Comparison of ENCODE assay signal across 9 cellular contexts in the genomic region with DNA sequence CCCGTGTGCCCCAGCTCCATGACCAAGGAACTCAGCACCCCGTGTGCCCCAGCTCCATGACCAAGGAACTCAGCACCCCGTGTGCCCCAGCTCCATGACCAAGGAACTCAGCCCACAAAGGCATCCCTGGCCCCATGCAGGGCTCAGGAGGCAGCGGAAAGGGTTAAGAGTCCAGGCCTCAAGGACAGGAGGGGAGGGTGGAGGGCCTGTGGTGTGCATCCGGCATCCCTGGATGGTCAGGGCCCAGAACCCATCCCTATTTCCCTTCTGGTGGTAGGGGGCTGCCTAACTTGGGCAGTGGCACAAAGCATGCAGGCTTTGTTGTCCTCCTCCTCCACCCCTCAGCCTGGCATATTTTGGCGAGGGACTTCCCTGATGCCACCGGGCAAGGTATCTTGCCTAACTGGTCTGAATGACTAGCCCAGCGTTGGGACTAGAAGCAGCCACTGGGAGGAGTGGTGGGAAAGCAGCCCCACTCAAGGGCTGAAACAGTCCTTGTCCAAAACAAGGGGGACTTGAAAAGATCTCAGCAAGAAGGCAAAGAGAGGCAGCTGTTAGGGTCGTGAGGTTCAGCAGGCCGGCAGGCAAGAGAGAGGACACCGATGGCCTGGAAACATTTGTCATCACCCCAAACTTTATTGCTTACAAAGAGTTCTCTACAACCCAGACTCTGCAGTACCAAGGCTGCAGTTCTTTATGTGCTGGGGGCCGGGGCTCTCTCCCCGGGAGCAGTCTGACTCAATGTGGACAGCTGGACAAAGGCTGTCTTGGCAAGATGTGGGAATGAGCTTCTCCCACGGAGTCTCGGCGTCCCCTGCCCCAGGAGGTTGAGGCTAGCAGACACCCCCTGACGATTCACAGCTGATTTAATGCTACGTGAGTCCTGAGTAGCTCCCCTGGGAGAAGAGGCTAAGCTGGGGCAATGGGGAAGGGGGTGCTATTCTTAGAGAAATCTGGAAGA. TPM values are rescaled to one million over a fixed set of nuclear protein-coding genes. Genes with fewer than 3 reads are reported as not detected.
DNase-seq lines count a peak whose midpoint lies in the region; ATAC-seq, FAIRE-seq and TF ChIP-seq lines count a peak whose summit lies in the region.
"Had no signal": no experiment of that assay in that cellular context is flagged by ENCODE, and none has a peak within 500 bp of the region (broad histone marks: within the 10 kb centered on the region; RNA-seq: fewer than 3 reads in every experiment).

No MANE protein-coding gene starts in this region.

- H3K27me3 ChIP-seq in mesenchymal stem cell (ENCODE audit: control insufficient read depth in 1 of 2, insufficient read depth in 1 of 2, low read length in 2 of 2), result peaks cover 0 to 44% of the 10 kb centered on the region in 2 experiments

- CTCF ChIA-PET in A549 (lab: Yijun Ruan, JAX), result interaction anchor here (0.6 to 34.8 kb wide), 12 partner anchors 8 to 130 kb away, joined by 4 to 1120 read pairs (median 16); a partner anchor contains a TSS

- no peak overlapping the region for H3K9ac ChIP-seq in mesenchymal stem cell (ENCODE audit: low read length)

- TF ChIP-seq EP300 in A549 (IDR thresholded peaks at IDR 0.05), result no peak

- TF ChIP-seq POLR2A in A549 (IDR thresholded peaks at IDR 0.05; ENCODE audit: low read length), result no peak; the same call in 1 of the 2 replicates

- H4K91ac ChIP-seq in mesenchymal stem cell (ENCODE audit: low read length), result no peak overlapping the region

- no peak overlapping the region for H3K4me3 Mint-ChIP-seq in chondrocyte (ENCODE audit: unreplicated experiment)
- no peak overlapping the region for H3K4me3 Mint-ChIP-seq in HFFc6

- no peak for FAIRE-seq in A549 (lab: Jason Lieb, UNC)
- FAIRE-seq in HTR-8/SVneo (lab: Jason Lieb, UNC), result peak; percentile 77

- ATAC-seq in A549, result peak; percentile 9 to 12; a peak in 4 of 6 replicates
- no peak for ATAC-seq in GM18873 (IDR thresholded peaks at IDR 0.05; ENCODE audit: low FRiP score, unreplicated experiment)
- no peak for ATAC-seq in GM21360 (IDR thresholded peaks at IDR 0.05; ENCODE audit: unreplicated experiment)

- no peak overlapping the region for H3K14ac ChIP-seq in mesenchymal stem cell (ENCODE audit: low read length in 2 of 2)

- peak overlapping the region; percentile 19 for H2AK5ac ChIP-seq in mesenchymal stem cell (ENCODE audit: low read length, severe bottlenecking)

- H3K27ac ChIP-seq in A549, result peak overlapping the region in 1 of 2 experiments; percentile 54; a peak in 3 of 6 replicates
- peak overlapping the region; percentile 57 for H3K27ac ChIP-seq in mesenchymal stem cell (ENCODE audit: low read length, poor library complexity, severe bottlenecking)

- H2BK120ac ChIP-seq in mesenchymal stem cell (ENCODE audit: low read depth, low read length), result no peak overlapping the region

- H3K9me3 ChIP-seq in A549 (no peaks in the 10 kb centered on the region), mesenchymal stem cell (ENCODE audit: control insufficient read depth, low read length) (no peaks in the 10 kb centered on the region)

- H3K4me3 ChIP-seq in A549, result no peak overlapping the region
- H3K4me3 ChIP-seq in mesenchymal stem cell (ENCODE audit: insufficient read depth in 1 of 2, low read depth in 1 of 2, low read length in 2 of 2), result no peak overlapping the region

- no peak overlapping the region for H2BK15ac ChIP-seq in mesenchymal stem cell (ENCODE audit: low read depth, poor library complexity, severe bottlenecking)

- peak overlapping the region in 1 of 2 experiments; percentile 10 for H2BK12ac ChIP-seq in mesenchymal stem cell (ENCODE audit: low read length in 2 of 2)

- no peak overlapping the region for H4K8ac ChIP-seq in mesenchymal stem cell (ENCODE audit: low read length)

- H3K4me2 ChIP-seq in A549 (no peak overlapping the region), mesenchymal stem cell (ENCODE audit: low read length, poor library complexity, severe bottlenecking) (no peak overlapping the region)

- POLR2A ChIA-PET in A549 (lab: Yijun Ruan, JAX), result no interaction called here

- DNase-seq in A549 (ENCODE audit: low read depth in 1 of 2, low spot score in 1 of 2), result peak in 1 of 2 experiments; percentile 46
- DNase-seq in HTR-8/SVneo (ENCODE audit: insufficient read length, low spot score), result no peak
- DNase-seq in chondrocyte (ENCODE audit: low spot score), result no peak
- peak; percentile 26 for DNase-seq in mesenchymal stem cell
- DNase-seq in stimulated activated CD4-positive, alpha-beta T cell treated with anti-CD3 and anti-CD28 coated beads, Interleukin-2, amount 100 ng/mL, for 24 hours, result no peak
- no peak for DNase-seq in HFFc6
- DNase-seq: MM.1S had no signal

- peaks cover 34 to 64% of the 10 kb centered on the region in 2 experiments for H3K36me3 ChIP-seq in mesenchymal stem cell (ENCODE audit: control insufficient read depth in 1 of 2, insufficient read depth in 2 of 2, low read depth in 1 of 2, low read length in 2 of 2)

- H3K4ac ChIP-seq in mesenchymal stem cell (ENCODE audit: low read depth in 1 of 2, low read length in 2 of 2), result no peak overlapping the region

- H3K18ac ChIP-seq in mesenchymal stem cell (ENCODE audit: low read depth in 1 of 2, low read length in 2 of 2), result peak overlapping the region in 1 of 2 experiments; percentile 18

- H2BK5ac ChIP-seq in mesenchymal stem cell (ENCODE audit: low read depth, low read length, poor library complexity, severe bottlenecking), result no peak overlapping the region

- peak overlapping the region in 1 of 2 experiments; percentile 53 for H3K23ac ChIP-seq in mesenchymal stem cell (ENCODE audit: low read length in 2 of 2)

- WGBS in A549 (ENCODE audit: missing lambda C conversion rate), result 75% methylated on average over 16 of the region's 18 CpGs
- WGBS in mesenchymal stem cell, result 70% methylated on average over 18 of the region's 18 CpGs

- peaks cover 8% of the 10 kb centered on the region for H3K79me1 ChIP-seq in mesenchymal stem cell (replicated peaks; ENCODE audit: low read length, poor library complexity, severe bottlenecking)

- H3K27ac Mint-ChIP-seq in chondrocyte (ENCODE audit: unreplicated experiment), result peak overlapping the region; percentile 66
- no peak overlapping the region for H3K27ac Mint-ChIP-seq in HFFc6

- TF ChIP-seq CTCF in A549 (IDR thresholded peaks at IDR 0.05) (no peak), chondrocyte (IDR thresholded peaks at IDR 0.05) (peak; percentile 24), HFFc6 (IDR thresholded peaks at IDR 0.05) (no peak)

- H3K4me1 Mint-ChIP-seq in chondrocyte (ENCODE audit: low read depth), result peaks cover 15% of the 10 kb centered on the region
- peaks cover 31% of the 10 kb centered on the region for H3K4me1 Mint-ChIP-seq in HFFc6 (ENCODE audit: low read depth)

- H2AFZ ChIP-seq in mesenchymal stem cell (ENCODE audit: low read depth, low read length), result no peak overlapping the region

- peaks cover 54% of the 10 kb centered on the region for H3K4me1 ChIP-seq in A549
- peaks cover 61% of the 10 kb centered on the region for H3K4me1 ChIP-seq in mesenchymal stem cell (ENCODE audit: control insufficient read depth, insufficient read depth, low read depth, low read length)

- H3K9me3 Mint-ChIP-seq in chondrocyte (ENCODE audit: low read depth) (no peaks in the 10 kb centered on the region), HFFc6 (no peaks in the 10 kb centered on the region)

- no peaks in the 10 kb centered on the region for H3K27me3 Mint-ChIP-seq in chondrocyte (ENCODE audit: low read depth)
- peaks cover 8% of the 10 kb centered on the region for H3K27me3 Mint-ChIP-seq in HFFc6 (ENCODE audit: insufficient read depth)

- H3K36me3 Mint-ChIP-seq in chondrocyte (ENCODE audit: low read depth), result peaks cover 17% of the 10 kb centered on the region
- H3K36me3 Mint-ChIP-seq in HFFc6 (ENCODE audit: low read depth), result peaks cover 13% of the 10 kb centered on the region

- no peak for TF ChIP-seq RAD21 in A549 (conservative IDR thresholded peaks at IDR 0.05 in 1 of 2, IDR thresholded peaks at IDR 0.05 in 1 of 2)

TF ChIP-seq in A549, 52 proteins besides CTCF, POLR2A, EP300 and RAD21 (continues in another document):
- TF ChIP-seq ZNF302 (CRISPR knock-in tag; IDR thresholded peaks at IDR 0.05) (no peak), GATA3 (IDR thresholded peaks at IDR 0.05; ENCODE audit: borderline replicate concordance) (no peak), JUN (IDR thresholded peaks at IDR 0.05) (peak; percentile 21 to 26; a peak in 2 of 5 replicates), ZC3H11A (IDR thresholded peaks at IDR 0.05) (no peak), BHLHE40 (IDR thresholded peaks at IDR 0.05; ENCODE audit: low read depth, low read length) (no peak)

RNA-seq across cellular contexts. Expression of a gene that starts 0.9 kb away (rescaled TPM):
- polyA plus RNA-seq in A549 (2011; rRNA removed), result 0.05 and 0.08 TPM in 2 replicates
- 0.09 and 0.16 TPM in 2 replicates for polyA plus RNA-seq in A549 (2012; cell fraction: cytosol; rRNA removed)
- polyA plus RNA-seq in A549 (2012; cell fraction: nucleus; rRNA removed), result 0.40 and 0.54 TPM in 2 replicates
- 0.09 to 0.25 TPM (median 0.21 TPM) in 3 replicates for polyA plus RNA-seq in A549 (2017; fragmentation: RNase III; extraction: RNeasy Plus Mini Kit Qiagen cat#74134 plus additional on column Dnase treatment)
- not detected in 2 replicates for polyA minus RNA-seq in A549 (2011; rRNA and poly(A)+ RNA removed)
- not detected in 3 replicates for total RNA-seq in chondrocyte
- not detected for polyA plus RNA-seq in mesenchymal stem cell (2013, experiment 1 of 2)
- not detected for polyA plus RNA-seq in mesenchymal stem cell (2013, experiment 2 of 2)
- under 1 TPM in 1 of 6 experiments, not detected in 5; 0.11 TPM for total RNA-seq in HFFc6 (2021; fragmentation: NEBNext Ultra II Directional; extraction: Animal tissue kit (Norgen Biotek cat#: 25700))

RNA-seq across cellular contexts. Expression of a gene that starts 41.1 kb away (rescaled TPM):
- polyA plus RNA-seq in A549 (2011; rRNA removed) (8.6 and 17.5 TPM in 2 replicates), A549 (2017; fragmentation: RNase III; extraction: RNeasy Plus Mini Kit Qiagen cat#74134 plus additional on column Dnase treatment) (43.9 to 47.9 TPM (median 44.0 TPM) in 3 replicates)
- 40.3 and 42.8 TPM in 2 replicates for polyA plus RNA-seq in A549 (2012; cell fraction: cytosol; rRNA removed)
- 91.1 and 105 TPM in 2 replicates for polyA plus RNA-seq in A549 (2012; cell fraction: nucleus; rRNA removed)
- polyA minus RNA-seq in A549 (2011; rRNA and poly(A)+ RNA removed), result 29.7 and 46.8 TPM in 2 replicates
- total RNA-seq in chondrocyte, result 0.89 to 2.0 TPM (median 1.8 TPM) in 3 replicates
- 0.97 TPM for polyA plus RNA-seq in mesenchymal stem cell (2013, experiment 1 of 2)
- polyA plus RNA-seq in mesenchymal stem cell (2013, experiment 2 of 2), result 0.99 TPM
- total RNA-seq in HFFc6 (2021; fragmentation: NEBNext Ultra II Directional; extraction: Animal tissue kit (Norgen Biotek cat#: 25700)), result 1 to 10 TPM; 1.6 to 8.0 (median 6.0) TPM

RNA-seq across cellular contexts. Expression of a gene that starts 54.0 kb away (rescaled TPM):
- 9.1 and 10.9 TPM in 2 replicates for polyA plus RNA-seq in A549 (2011; rRNA removed)
- 39.9 and 49.0 TPM in 2 replicates for polyA plus RNA-seq in A549 (2012; cell fraction: cytosol; rRNA removed)
- polyA plus RNA-seq in A549 (2012; cell fraction: nucleus; rRNA removed), result 142 and 168 TPM in 2 replicates
- polyA plus RNA-seq in A549 (2017; fragmentation: RNase III; extraction: RNeasy Plus Mini Kit Qiagen cat#74134 plus additional on column Dnase treatment), result 30.7 to 53.6 TPM (median 34.5 TPM) in 3 replicates
- 12.0 and 13.0 TPM in 2 replicates for polyA minus RNA-seq in A549 (2011; rRNA and poly(A)+ RNA removed)
- 3.9 to 8.6 TPM (median 5.2 TPM) in 3 replicates for total RNA-seq in chondrocyte
- polyA plus RNA-seq in mesenchymal stem cell (2013, experiment 1 of 2), result 1.1 TPM
- polyA plus RNA-seq in mesenchymal stem cell (2013, experiment 2 of 2), result 1.4 TPM
- total RNA-seq in HFFc6 (2021; fragmentation: NEBNext Ultra II Directional; extraction: Animal tissue kit (Norgen Biotek cat#: 25700)), result 1 to 10 TPM; 5.6 to 8.8 (median 6.6) TPM

Comparison
In these comparisons a context has a peak if more than half of its experiments do, and no peak if none do; other contexts are left out.
1. ATAC-seq: peak in A549 (2 of 2); none in GM18873 (single experiment) and GM21360 (single experiment).